8 cellular contexts compared by ENCODE assay signal in genomic region chr11:16946477-16947282, GRCh38.
DNase-seq lines count a peak whose midpoint lies in the region; ATAC-seq and TF ChIP-seq lines count a peak whose summit lies in the region.

No MANE protein-coding gene starts in this region.

- 72 to 84% methylated on average over 6 of the region's 6 CpGs for WGBS in sigmoid colon, 2 donors

- intact Hi-C loops in sigmoid colon (cut with DNase I): no loop called here

- H3K36me3 ChIP-seq in mucosa of stomach (ENCODE audit: control insufficient read depth, insufficient read depth, low read length) (no peaks in the 10 kb centered on the region), sigmoid colon (no peaks in the 10 kb centered on the region)

- H3K27me3 ChIP-seq in mucosa of stomach (ENCODE audit: control insufficient read depth, insufficient read depth, low read length) (no peaks in the 10 kb centered on the region), sigmoid colon (no peaks in the 10 kb centered on the region)

- H3K4me1 ChIP-seq in mucosa of stomach (ENCODE audit: control insufficient read depth, insufficient read depth, low read length) (peaks cover 37% of the 10 kb centered on the region), sigmoid colon (no peaks in the 10 kb centered on the region)

- peak overlapping the region; percentile 32 for H3K9ac ChIP-seq in mucosa of stomach (ENCODE audit: low read length)

- no peaks in the 10 kb centered on the region for H3K9me3 ChIP-seq in mucosa of stomach (ENCODE audit: control insufficient read depth, low read length)
- H3K9me3 ChIP-seq in sigmoid colon: no peaks in the 10 kb centered on the region

- H3K27ac ChIP-seq in sigmoid colon: no peak overlapping the region

- no peak for DNase-seq in sigmoid colon
- no peak for DNase-seq in NCI-H2029 treated with DMSO at 0.1 percent for 48 hours (lab: John Stamatoyannopoulos, UW)
- no peak for DNase-seq in Kasumi-1 (lab: John Stamatoyannopoulos, UW)
- no peak for DNase-seq in D341Med (ENCODE audit: low spot score)

- no peak for TF ChIP-seq POLR2A in sigmoid colon (IDR thresholded peaks at IDR 0.05)

- TF ChIP-seq CTCF in sigmoid colon (IDR thresholded peaks at IDR 0.05): no peak

- ATAC-seq in GM18907 (IDR thresholded peaks at IDR 0.05; ENCODE audit: unreplicated experiment) (peak; percentile 72), GM21825 (IDR thresholded peaks at IDR 0.05; ENCODE audit: unreplicated experiment) (peak; percentile 67), HG03565 (IDR thresholded peaks at IDR 0.05; ENCODE audit: unreplicated experiment) (peak; percentile 50)

- no peak for TF ChIP-seq EP300 in sigmoid colon (IDR thresholded peaks at IDR 0.05)

- H3K4me3 ChIP-seq in mucosa of stomach (ENCODE audit: low read length) (no peak overlapping the region), sigmoid colon (no peak overlapping the region)
